8 cellular contexts compared by ENCODE assay signal in the genomic region with DNA sequence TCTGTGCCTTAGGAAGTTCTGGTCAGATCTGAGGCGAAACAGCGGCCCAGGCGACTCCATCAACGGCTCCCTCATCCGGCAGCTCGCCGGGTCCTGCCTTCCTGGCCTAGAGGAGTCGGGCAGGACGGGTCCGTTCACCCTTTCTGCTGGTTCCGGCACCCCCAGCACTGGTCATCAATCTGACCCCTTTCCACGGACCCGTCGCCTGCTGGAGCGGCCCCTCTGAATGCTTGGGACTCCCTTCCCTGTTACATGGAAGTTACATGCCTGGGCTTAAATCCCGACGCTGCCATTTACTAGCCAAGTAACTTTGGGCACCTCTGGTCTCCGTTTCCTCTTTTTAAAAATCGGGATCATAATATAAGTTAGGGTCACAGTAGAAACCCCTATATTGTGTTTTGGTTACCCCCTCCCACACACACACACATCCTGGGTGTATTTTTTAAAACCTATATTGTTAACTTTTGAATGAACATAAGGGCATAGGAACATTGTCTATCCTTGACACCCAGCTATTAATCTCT. TPM values are rescaled to one million over a fixed set of nuclear protein-coding genes. Genes with fewer than 3 reads are reported as not detected.
DNase-seq lines count a peak whose midpoint lies in the region; ATAC-seq, FAIRE-seq and TF ChIP-seq lines count a peak whose summit lies in the region.

No MANE protein-coding gene starts in this region.

- H3K36me3 ChIP-seq in HUES64 (ENCODE audit: insufficient read depth, low read length): peaks cover 21% of the 10 kb centered on the region
- no peaks in the 10 kb centered on the region for H3K36me3 ChIP-seq in breast epithelium
- H3K36me3 ChIP-seq in muscle layer of colon (ENCODE audit: insufficient read depth, low read length): no peaks in the 10 kb centered on the region

- no peak for TF ChIP-seq CTCF in breast epithelium (IDR thresholded peaks at IDR 0.05)

- DNase-seq in breast epithelium (ENCODE audit: low spot score in 2 of 2): no peak
- no peak for DNase-seq in NCI-H2029 (lab: John Stamatoyannopoulos, UW)
- DNase-seq in stimulated activated CD4-positive, alpha-beta T cell treated with anti-CD3 and anti-CD28 coated beads, Interleukin-1b, Interleukin-23, amount 100 ng/mL, for 48 hours: no peak
- no peak for DNase-seq in KBM-7
- no peak for DNase-seq in urothelium cell line (ENCODE audit: low spot score)

- WGBS in HUES64: 78% methylated on average over 19 of the region's 19 CpGs

- in situ Hi-C loops in KBM-7 (cut with MboI; ENCODE audit: low pct_unique_long_range_greater_than_20kb, low sequenced_read_pairs): no loop called here

- H3K9me3 ChIP-seq in HUES64 (ENCODE audit: insufficient read depth, low read depth, low read length) (no peaks in the 10 kb centered on the region), breast epithelium (no peaks in the 10 kb centered on the region), muscle layer of colon (ENCODE audit: low read length) (no peaks in the 10 kb centered on the region)

- H3K27me3 ChIP-seq in HUES64 (ENCODE audit: insufficient read depth, low read length) (no peaks in the 10 kb centered on the region), breast epithelium (no peaks in the 10 kb centered on the region), muscle layer of colon (ENCODE audit: control insufficient read depth in 1 of 2, insufficient read depth in 2 of 2, low read length in 2 of 2) (no peaks in the 10 kb centered on the region)

- H3K4me1 ChIP-seq in HUES64 (ENCODE audit: insufficient read depth, low read length) (0 out of 2 replicates have a peak, but pooled peaks cover 8% of the 10 kb centered on the region), breast epithelium (peaks cover 7 to 13% of the 10 kb centered on the region in 2 donors), muscle layer of colon (ENCODE audit: insufficient read depth, low read length) (peaks cover 7% of the 10 kb centered on the region)

- no peak for FAIRE-seq in urothelium cell line (lab: Jason Lieb, UNC)

- H3K4me3 ChIP-seq in HUES64 (ENCODE audit: low read length) (peak overlapping the region; percentile 79), breast epithelium (peak overlapping the region; percentile 74 to 95 (median 89)), muscle layer of colon (ENCODE audit: low read depth in 1 of 2, low read length in 2 of 2) (peak overlapping the region; percentile 70 to 83)

- peak; percentile 27 for ATAC-seq in GM18907 (IDR thresholded peaks at IDR 0.05; ENCODE audit: unreplicated experiment)

- H3K27ac ChIP-seq in HUES64 (ENCODE audit: low read depth, low read length) (no peak overlapping the region), breast epithelium (peak overlapping the region; percentile 94 to 96), muscle layer of colon (ENCODE audit: low read depth, low read length) (peak overlapping the region; percentile 86)

- peak overlapping the region; percentile 25; the same call in 1 of the 2 replicates for H3K9ac ChIP-seq in HUES64 (ENCODE audit: low read depth, low read length)
- peak overlapping the region; percentile 12 for H3K9ac ChIP-seq in muscle layer of colon (ENCODE audit: low read length)

- no peak for TF ChIP-seq POLR2A in breast epithelium (IDR thresholded peaks at IDR 0.05)

- intact Hi-C loops in breast epithelium (cut with DNase I; ENCODE audit: low total_unique reads): no loop called here

RNA-seq across cellular contexts. Expression of gene GGCT, which starts 0.6 kb away (rescaled TPM):
- 69.9 TPM for polyA plus RNA-seq in HUES64 (2013, experiment 1 of 2)
- polyA plus RNA-seq in HUES64 (2013, experiment 2 of 2): 69.5 TPM
- total RNA-seq in breast epithelium: 10 to 100 TPM; 25.3 to 59.6 (median 44.6) TPM

RNA-seq across cellular contexts. Expression of gene NOD1, which starts 26.7 kb away (rescaled TPM):
- polyA plus RNA-seq in HUES64 (2013, experiment 1 of 2): 2.1 TPM
- 4.0 TPM for polyA plus RNA-seq in HUES64 (2013, experiment 2 of 2)
- total RNA-seq in breast epithelium: 10 to 100 TPM; 11.2 to 34.4 (median 21.4) TPM
